Comparison of ENCODE assay signal across 1 cellular context in genomic region chr20:9146649-9147048, GRCh38.
TF ChIP-seq lines count a peak whose summit lies in the region.

No MANE protein-coding gene starts in this region.

TF ChIP-seq in K562, 482 proteins besides CTCF, POLR2A, EP300 and RAD21 (continued from another document):
- TF ChIP-seq FOXA3 (CRISPR knock-in tag; conservative IDR thresholded peaks at IDR 0.05 in 1 of 2, IDR thresholded peaks at IDR 0.05 in 1 of 2), result no peak
- no peak for TF ChIP-seq HLTF (IDR thresholded peaks at IDR 0.05)
- TF ChIP-seq LEF1 (IDR thresholded peaks at IDR 0.05), result no peak
- no peak for TF ChIP-seq KLF16 (IDR thresholded peaks at IDR 0.05)
- TF ChIP-seq CCNT2 (IDR thresholded peaks at IDR 0.05; ENCODE audit: borderline replicate concordance, extremely low read depth, insufficient read length, low read depth, low read length), result no peak
- TF ChIP-seq ZNF212 (CRISPR knock-in tag; IDR thresholded peaks at IDR 0.05), result no peak
- TF ChIP-seq RBM14 (IDR thresholded peaks at IDR 0.05; ENCODE audit: borderline replicate concordance, insufficient read depth, low read depth, low read length), result no peak
